2 cellular contexts compared by ENCODE assay signal in the genomic region with DNA sequence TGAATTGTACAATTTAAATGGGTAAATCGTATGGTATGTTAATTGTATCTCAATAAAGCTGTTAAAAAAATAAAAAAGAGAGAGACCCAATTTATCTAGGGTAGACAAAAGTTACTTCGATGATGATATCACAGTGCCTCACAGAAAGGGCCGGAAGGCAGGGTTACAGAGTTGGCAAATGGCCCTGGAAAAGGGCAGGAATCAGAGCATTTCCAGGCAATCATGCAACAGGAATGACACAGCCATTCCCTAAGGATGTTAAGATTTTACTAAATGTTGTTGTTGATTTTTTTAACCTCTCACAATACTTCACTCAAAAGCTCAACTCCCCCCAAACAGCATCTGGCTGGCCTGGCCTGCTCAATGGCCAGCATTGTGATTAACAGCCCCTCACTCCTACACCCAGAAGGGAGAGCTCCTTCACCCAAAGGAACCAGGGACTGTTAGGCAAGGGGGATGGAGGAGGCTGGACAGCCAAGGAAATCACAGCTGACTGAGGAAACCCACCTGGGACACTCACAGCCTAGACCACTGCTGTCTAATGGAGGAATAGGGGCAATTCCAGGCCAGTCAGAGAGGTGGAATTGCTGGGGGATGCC.
TF ChIP-seq lines count a peak whose summit lies in the region.

No MANE protein-coding gene starts in this region.

TF ChIP-seq in SK-N-SH, 30 proteins besides CTCF, POLR2A, EP300 and RAD21:
- TF ChIP-seq TCF12 (IDR thresholded peaks at IDR 0.05) (peak; percentile 40), NFIC (IDR thresholded peaks at IDR 0.05; ENCODE audit: borderline replicate concordance) (peak; percentile 84), EZH2phosphoT487 (IDR thresholded peaks at IDR 0.05; ENCODE audit: borderline replicate concordance, low read depth) (no peak), POLR2AphosphoS5 (IDR thresholded peaks at IDR 0.05; ENCODE audit: low read depth, low read length) (0 out of 2 replicates have a peak, but pooled peaks have one; percentile 11)
- TF ChIP-seq, protein P1, sequence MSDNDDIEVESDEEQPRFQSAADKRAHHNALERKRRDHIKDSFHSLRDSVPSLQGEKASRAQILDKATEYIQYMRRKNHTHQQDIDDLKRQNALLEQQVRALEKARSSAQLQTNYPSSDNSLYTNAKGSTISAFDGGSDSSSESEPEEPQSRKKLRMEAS (IDR thresholded peaks at IDR 0.05; ENCODE audit: low read depth), result peak; percentile 74

TF ChIP-seq in GM12891, 5 proteins besides CTCF, POLR2A, EP300 and RAD21:
- TF ChIP-seq POU2F2 (IDR thresholded peaks at IDR 0.05; ENCODE audit: low read depth, low read length) (no peak), TAF1 (IDR thresholded peaks at IDR 0.05; ENCODE audit: low read depth, low read length) (no peak), POLR2AphosphoS5 (IDR thresholded peaks at IDR 0.05; ENCODE audit: low read depth, low read length) (no peak), SPI1 (IDR thresholded peaks at IDR 0.05; ENCODE audit: low read depth, low read length) (no peak), PAX5 (IDR thresholded peaks at IDR 0.05; ENCODE audit: insufficient read depth, low read length, severe bottlenecking) (no peak)
